Comparison of ENCODE assay signal across 15 cellular contexts in the genomic region with DNA sequence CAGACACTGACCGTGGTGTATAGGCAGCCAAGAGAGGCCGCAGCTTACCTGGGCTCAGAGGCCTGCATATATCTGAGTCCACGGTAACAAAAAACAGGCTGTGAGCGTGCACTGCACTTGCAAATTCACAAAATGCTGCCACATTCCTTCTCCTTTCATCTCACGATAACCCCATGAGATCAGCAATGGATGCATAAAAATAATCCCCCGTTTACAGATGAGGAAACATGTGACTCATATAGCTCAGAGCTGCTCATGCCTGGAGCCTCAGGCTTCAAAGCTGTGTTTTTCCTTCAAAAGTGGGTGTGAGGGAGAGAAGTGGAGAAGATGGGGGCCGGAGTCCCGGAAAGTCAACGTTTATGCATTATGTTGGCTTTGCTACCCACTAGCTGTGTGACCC.
DNase-seq lines count a peak whose midpoint lies in the region; ATAC-seq and TF ChIP-seq lines count a peak whose summit lies in the region.
"Had no signal": no experiment of that assay in that cellular context is flagged by ENCODE, and none has a peak within 500 bp of the region (broad histone marks: within the 10 kb centered on the region; RNA-seq: fewer than 3 reads in every experiment).

No MANE protein-coding gene starts in this region.

- no peak overlapping the region for H3K9ac ChIP-seq in PC-3 (ENCODE audit: low read length)
- H3K9ac ChIP-seq in mesenchymal stem cell (ENCODE audit: low read length): no peak overlapping the region

- POLR2A ChIA-PET in PC-3 (lab: Charles Lee; ENCODE audit: unreplicated experiment): no interaction called here
- POLR2A ChIA-PET in CD8-positive, alpha-beta T cell (lab: Charles Lee): no interaction called here

- peak overlapping the region; percentile 72 to 95 for H3K4ac ChIP-seq in mesenchymal stem cell (ENCODE audit: low read depth in 1 of 2, low read length in 2 of 2)

- H3K9me3 Mint-ChIP-seq in CD8-positive, alpha-beta T cell: no peaks in the 10 kb centered on the region
- H3K9me3 Mint-ChIP-seq: activated naive CD8-positive, alpha-beta T cell treated with anti-CD3 and anti-CD28 coated beads for 36 hours had no signal

- H3K27me3 ChIP-seq in PC-3 (ENCODE audit: low read length): no peaks in the 10 kb centered on the region
- no peaks in the 10 kb centered on the region for H3K27me3 ChIP-seq in mesenchymal stem cell (ENCODE audit: control insufficient read depth in 1 of 2, insufficient read depth in 1 of 2, low read length in 2 of 2)
- no peaks in the 10 kb centered on the region for H3K27me3 ChIP-seq in CD8-positive, alpha-beta T cell (ENCODE audit: insufficient read depth, low read length)

- DNase-seq in EL: peak; percentile 87
- peak; percentile 14 for DNase-seq in PC-3
- DNase-seq in dermis blood vessel endothelial cell: peak; percentile 48
- peak; percentile 91 for DNase-seq in mesenchymal stem cell
- no peak for DNase-seq in activated naive CD4-positive, alpha-beta T cell (lab: John Stamatoyannopoulos, UW)
- DNase-seq in Kasumi-1 (lab: John Stamatoyannopoulos, UW): no peak
- DNase-seq in NCI-H2029 treated with DMSO at 0.1 percent for 48 hours (lab: John Stamatoyannopoulos, UW): no peak
- DNase-seq in CD8-positive, alpha-beta T cell: no peak
- DNase-seq: activated naive CD8-positive, alpha-beta T cell treated with anti-CD3 and anti-CD28 coated beads for 36 hours; erythroblast; NCI-H1436; PC-9; stimulated activated CD4-positive, alpha-beta T cell treated with anti-CD3 and anti-CD28 coated beads, Interleukin-4, amount 100 ng/mL, for 24 hours had no signal

- no peaks in the 10 kb centered on the region for H3K36me3 ChIP-seq in PC-3 (ENCODE audit: low read depth, low read length)
- no peaks in the 10 kb centered on the region for H3K36me3 ChIP-seq in mesenchymal stem cell (ENCODE audit: control insufficient read depth in 1 of 2, insufficient read depth in 2 of 2, low read depth in 1 of 2, low read length in 2 of 2)
- H3K36me3 ChIP-seq in CD8-positive, alpha-beta T cell (ENCODE audit: insufficient read depth, low read length): no peaks in the 10 kb centered on the region
- H3K36me3 ChIP-seq: neutrophil had no signal

- H2BK12ac ChIP-seq in mesenchymal stem cell (ENCODE audit: low read length in 2 of 2): peak overlapping the region; percentile 80 to 84

- CTCF ChIA-PET in PC-3 (lab: Charles Lee): no interaction called here
- CTCF ChIA-PET in CD8-positive, alpha-beta T cell (lab: Charles Lee): no interaction called here

- no peak overlapping the region for H3K27ac Mint-ChIP-seq in CD8-positive, alpha-beta T cell
- H3K27ac Mint-ChIP-seq: activated naive CD8-positive, alpha-beta T cell treated with anti-CD3 and anti-CD28 coated beads for 36 hours had no signal

- no peak overlapping the region for H3K14ac ChIP-seq in mesenchymal stem cell (ENCODE audit: low read length in 2 of 2)

- no peaks in the 10 kb centered on the region for H3F3A ChIP-seq in PC-3 (ENCODE audit: low read length, unreplicated experiment)

- H3K79me1 ChIP-seq in mesenchymal stem cell (replicated peaks; ENCODE audit: low read length, poor library complexity, severe bottlenecking): no peaks in the 10 kb centered on the region

- H2AFZ ChIP-seq in PC-3 (ENCODE audit: low read length) (no peak overlapping the region), mesenchymal stem cell (ENCODE audit: low read depth, low read length) (no peak overlapping the region)
- H2AFZ ChIP-seq: PC-9 had no signal

- H3K36me3 Mint-ChIP-seq in CD8-positive, alpha-beta T cell: no peaks in the 10 kb centered on the region
- H3K36me3 Mint-ChIP-seq: activated naive CD8-positive, alpha-beta T cell treated with anti-CD3 and anti-CD28 coated beads for 36 hours had no signal

- TF ChIP-seq CTCF in PC-3 (conservative IDR thresholded peaks at IDR 0.05; ENCODE audit: low read depth, low read length): no peak
- no peak for TF ChIP-seq CTCF in CD8-positive, alpha-beta T cell (IDR thresholded peaks at IDR 0.05)

- peaks cover 7% of the 10 kb centered on the region for H3K27me3 Mint-ChIP-seq in CD8-positive, alpha-beta T cell (ENCODE audit: low read depth)

- H2AK5ac ChIP-seq in mesenchymal stem cell (ENCODE audit: low read length, severe bottlenecking): no peak overlapping the region

- 49% methylated on average over 9 of the region's 9 CpGs for WGBS in mesenchymal stem cell

- no peak overlapping the region for H2BK5ac ChIP-seq in mesenchymal stem cell (ENCODE audit: low read depth, low read length, poor library complexity, severe bottlenecking)

- H3K27ac ChIP-seq in PC-3 (ENCODE audit: low read length) (peak overlapping the region; percentile 20; the same call in 1 of the 2 replicates), mesenchymal stem cell (ENCODE audit: low read length, poor library complexity, severe bottlenecking) (no peak overlapping the region)
- no peak overlapping the region for H3K27ac ChIP-seq in CD8-positive, alpha-beta T cell (ENCODE audit: low read depth, low read length)
- H3K27ac ChIP-seq: C4-2B, neutrophil, PC-9 had no signal

- H3K18ac ChIP-seq in mesenchymal stem cell (ENCODE audit: low read depth in 1 of 2, low read length in 2 of 2): peak overlapping the region; percentile 79 to 85

- no peaks in the 10 kb centered on the region for H3K79me2 ChIP-seq in PC-3 (ENCODE audit: low read length)

- H3K4me3 ChIP-seq in PC-3 (ENCODE audit: low read length): no peak overlapping the region
- H3K4me3 ChIP-seq in mesenchymal stem cell (ENCODE audit: insufficient read depth in 1 of 2, low read depth in 1 of 2, low read length in 2 of 2): no peak overlapping the region
- no peak overlapping the region for H3K4me3 ChIP-seq in CD8-positive, alpha-beta T cell (ENCODE audit: low read depth, low read length)
- H3K4me3 ChIP-seq: PC-9 had no signal

- intact Hi-C loops in PC-3 (cut with micrococcal nuclease): no loop called here
- intact Hi-C loops in CD8-positive, alpha-beta T cell (cut with DNase I, micrococcal nuclease): no loop called here

- ATAC-seq in PC-3: no peak
- ATAC-seq in CD8-positive, alpha-beta T cell: no peak

- H3K23ac ChIP-seq in mesenchymal stem cell (ENCODE audit: low read length in 2 of 2): no peak overlapping the region

- no peak overlapping the region for H2BK120ac ChIP-seq in mesenchymal stem cell (ENCODE audit: low read depth, low read length)

- no peaks in the 10 kb centered on the region for H3K9me2 ChIP-seq in PC-3 (replicated peaks; ENCODE audit: low read length)

- H2BK15ac ChIP-seq in mesenchymal stem cell (ENCODE audit: low read depth, poor library complexity, severe bottlenecking): peak overlapping the region; percentile 90

- H3K4me3 Mint-ChIP-seq in CD8-positive, alpha-beta T cell: no peak overlapping the region
- H3K4me3 Mint-ChIP-seq: activated naive CD8-positive, alpha-beta T cell treated with anti-CD3 and anti-CD28 coated beads for 36 hours had no signal

- H3K9me3 ChIP-seq in PC-3 (ENCODE audit: low read length): no peaks in the 10 kb centered on the region
- peaks cover 5% of the 10 kb centered on the region for H3K9me3 ChIP-seq in mesenchymal stem cell (ENCODE audit: control insufficient read depth, low read length)
- H3K9me3 ChIP-seq in CD8-positive, alpha-beta T cell (ENCODE audit: low read length): no peaks in the 10 kb centered on the region
- H3K9me3 ChIP-seq: neutrophil had no signal

- H3K4me1 Mint-ChIP-seq in CD8-positive, alpha-beta T cell (ENCODE audit: low read depth): no peaks in the 10 kb centered on the region
- H3K4me1 Mint-ChIP-seq: activated naive CD8-positive, alpha-beta T cell treated with anti-CD3 and anti-CD28 coated beads for 36 hours had no signal

- H3K4me1 ChIP-seq in PC-3 (ENCODE audit: insufficient read depth, low read length) (0 out of 2 replicates have a peak, but pooled peaks cover 5% of the 10 kb centered on the region), mesenchymal stem cell (ENCODE audit: control insufficient read depth, insufficient read depth, low read depth, low read length) (no peaks in the 10 kb centered on the region)
- no peaks in the 10 kb centered on the region for H3K4me1 ChIP-seq in CD8-positive, alpha-beta T cell (ENCODE audit: insufficient read depth, low read length)

- no TSS peak for BruUV-seq in PC-3 (replicated peaks; lab: Mats Ljungman, UMichigan)

- peak overlapping the region; percentile 95 for H4K8ac ChIP-seq in mesenchymal stem cell (ENCODE audit: low read length)

- H4K20me1 ChIP-seq in PC-3 (ENCODE audit: low read length): no peaks in the 10 kb centered on the region

- H4K91ac ChIP-seq in mesenchymal stem cell (ENCODE audit: low read length): peak overlapping the region; percentile 96

- H3K4me2 ChIP-seq in PC-3 (ENCODE audit: low read length) (no peak overlapping the region), mesenchymal stem cell (ENCODE audit: low read length, poor library complexity, severe bottlenecking) (no peak overlapping the region)
- H3K4me2 ChIP-seq: PC-9 had no signal

Comparison
In these comparisons a context has a peak if more than half of its experiments do, and no peak if none do; other contexts are left out.
1. DNase-seq: peak in EL (single experiment), PC-3 (single experiment), dermis blood vessel endothelial cell (single experiment) and mesenchymal stem cell (single experiment); none in activated naive CD4-positive, alpha-beta T cell (0 of 4), Kasumi-1 (0 of 2), NCI-H2029 treated with DMSO at 0.1 percent for 48 hours (single experiment) and CD8-positive, alpha-beta T cell (0 of 7).